ENCODE assay signal across 1 cellular context in genomic region chr4:4753643-4754042, GRCh38.
A peak's percentile ranks its signal among the peaks of the same experiment; 100 is the strongest.
TF ChIP-seq lines count a peak whose summit lies in the region.

No MANE protein-coding gene starts in this region.

TF ChIP-seq in HepG2, 621 proteins besides CTCF, POLR2A, EP300 and RAD21 (continued from another document):
- TF ChIP-seq, protein P1, sequence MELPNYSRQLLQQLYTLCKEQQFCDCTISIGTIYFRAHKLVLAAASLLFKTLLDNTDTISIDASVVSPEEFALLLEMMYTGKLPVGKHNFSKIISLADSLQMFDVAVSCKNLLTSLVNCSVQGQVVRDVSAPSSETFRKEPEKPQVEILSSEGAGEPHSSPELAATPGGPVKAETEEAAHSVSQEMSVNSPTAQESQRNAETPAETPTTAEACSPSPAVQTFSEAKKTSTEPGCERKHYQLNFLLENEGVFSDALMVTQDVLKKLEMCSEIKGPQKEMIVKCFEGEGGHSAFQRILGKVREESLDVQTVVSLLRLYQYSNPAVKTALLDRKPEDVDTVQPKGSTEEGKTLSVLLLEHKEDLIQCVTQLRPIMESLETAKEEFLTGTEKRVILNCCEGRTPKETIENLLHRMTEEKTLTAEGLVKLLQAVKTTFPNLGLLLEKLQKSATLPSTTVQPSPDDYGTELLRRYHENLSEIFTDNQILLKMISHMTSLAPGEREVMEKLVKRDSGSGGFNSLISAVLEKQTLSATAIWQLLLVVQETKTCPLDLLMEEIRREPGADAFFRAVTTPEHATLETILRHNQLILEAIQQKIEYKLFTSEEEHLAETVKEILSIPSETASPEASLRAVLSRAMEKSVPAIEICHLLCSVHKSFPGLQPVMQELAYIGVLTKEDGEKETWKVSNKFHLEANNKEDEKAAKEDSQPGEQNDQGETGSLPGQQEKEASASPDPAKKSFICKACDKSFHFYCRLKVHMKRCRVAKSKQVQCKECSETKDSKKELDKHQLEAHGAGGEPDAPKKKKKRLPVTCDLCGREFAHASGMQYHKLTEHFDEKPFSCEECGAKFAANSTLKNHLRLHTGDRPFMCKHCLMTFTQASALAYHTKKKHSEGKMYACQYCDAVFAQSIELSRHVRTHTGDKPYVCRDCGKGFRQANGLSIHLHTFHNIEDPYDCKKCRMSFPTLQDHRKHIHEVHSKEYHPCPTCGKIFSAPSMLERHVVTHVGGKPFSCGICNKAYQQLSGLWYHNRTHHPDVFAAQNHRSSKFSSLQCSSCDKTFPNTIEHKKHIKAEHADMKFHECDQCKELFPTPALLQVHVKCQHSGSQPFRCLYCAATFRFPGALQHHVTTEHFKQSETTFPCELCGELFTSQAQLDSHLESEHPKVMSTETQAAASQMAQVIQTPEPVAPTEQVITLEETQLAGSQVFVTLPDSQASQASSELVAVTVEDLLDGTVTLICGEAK (IDR thresholded peaks at IDR 0.05): peak; percentile 48
- TF ChIP-seq, protein P1 (CRISPR knock-in tag; IDR thresholded peaks at IDR 0.05): peak; percentile 98
- TF ChIP-seq CSRNP1 (CRISPR knock-in tag; IDR thresholded peaks at IDR 0.05) (no peak), ZNF20 (CRISPR knock-in tag; IDR thresholded peaks at IDR 0.05) (no peak), E2F2 (CRISPR knock-in tag; IDR thresholded peaks at IDR 0.05; ENCODE audit: borderline replicate concordance) (no peak)
- TF ChIP-seq, protein P2, sequence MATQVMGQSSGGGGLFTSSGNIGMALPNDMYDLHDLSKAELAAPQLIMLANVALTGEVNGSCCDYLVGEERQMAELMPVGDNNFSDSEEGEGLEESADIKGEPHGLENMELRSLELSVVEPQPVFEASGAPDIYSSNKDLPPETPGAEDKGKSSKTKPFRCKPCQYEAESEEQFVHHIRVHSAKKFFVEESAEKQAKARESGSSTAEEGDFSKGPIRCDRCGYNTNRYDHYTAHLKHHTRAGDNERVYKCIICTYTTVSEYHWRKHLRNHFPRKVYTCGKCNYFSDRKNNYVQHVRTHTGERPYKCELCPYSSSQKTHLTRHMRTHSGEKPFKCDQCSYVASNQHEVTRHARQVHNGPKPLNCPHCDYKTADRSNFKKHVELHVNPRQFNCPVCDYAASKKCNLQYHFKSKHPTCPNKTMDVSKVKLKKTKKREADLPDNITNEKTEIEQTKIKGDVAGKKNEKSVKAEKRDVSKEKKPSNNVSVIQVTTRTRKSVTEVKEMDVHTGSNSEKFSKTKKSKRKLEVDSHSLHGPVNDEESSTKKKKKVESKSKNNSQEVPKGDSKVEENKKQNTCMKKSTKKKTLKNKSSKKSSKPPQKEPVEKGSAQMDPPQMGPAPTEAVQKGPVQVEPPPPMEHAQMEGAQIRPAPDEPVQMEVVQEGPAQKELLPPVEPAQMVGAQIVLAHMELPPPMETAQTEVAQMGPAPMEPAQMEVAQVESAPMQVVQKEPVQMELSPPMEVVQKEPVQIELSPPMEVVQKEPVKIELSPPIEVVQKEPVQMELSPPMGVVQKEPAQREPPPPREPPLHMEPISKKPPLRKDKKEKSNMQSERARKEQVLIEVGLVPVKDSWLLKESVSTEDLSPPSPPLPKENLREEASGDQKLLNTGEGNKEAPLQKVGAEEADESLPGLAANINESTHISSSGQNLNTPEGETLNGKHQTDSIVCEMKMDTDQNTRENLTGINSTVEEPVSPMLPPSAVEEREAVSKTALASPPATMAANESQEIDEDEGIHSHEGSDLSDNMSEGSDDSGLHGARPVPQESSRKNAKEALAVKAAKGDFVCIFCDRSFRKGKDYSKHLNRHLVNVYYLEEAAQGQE (IDR thresholded peaks at IDR 0.05; ENCODE audit: borderline replicate concordance in 1 of 2, low read depth in 1 of 2, low read length in 2 of 2): no peak
